In the genomic region with DNA sequence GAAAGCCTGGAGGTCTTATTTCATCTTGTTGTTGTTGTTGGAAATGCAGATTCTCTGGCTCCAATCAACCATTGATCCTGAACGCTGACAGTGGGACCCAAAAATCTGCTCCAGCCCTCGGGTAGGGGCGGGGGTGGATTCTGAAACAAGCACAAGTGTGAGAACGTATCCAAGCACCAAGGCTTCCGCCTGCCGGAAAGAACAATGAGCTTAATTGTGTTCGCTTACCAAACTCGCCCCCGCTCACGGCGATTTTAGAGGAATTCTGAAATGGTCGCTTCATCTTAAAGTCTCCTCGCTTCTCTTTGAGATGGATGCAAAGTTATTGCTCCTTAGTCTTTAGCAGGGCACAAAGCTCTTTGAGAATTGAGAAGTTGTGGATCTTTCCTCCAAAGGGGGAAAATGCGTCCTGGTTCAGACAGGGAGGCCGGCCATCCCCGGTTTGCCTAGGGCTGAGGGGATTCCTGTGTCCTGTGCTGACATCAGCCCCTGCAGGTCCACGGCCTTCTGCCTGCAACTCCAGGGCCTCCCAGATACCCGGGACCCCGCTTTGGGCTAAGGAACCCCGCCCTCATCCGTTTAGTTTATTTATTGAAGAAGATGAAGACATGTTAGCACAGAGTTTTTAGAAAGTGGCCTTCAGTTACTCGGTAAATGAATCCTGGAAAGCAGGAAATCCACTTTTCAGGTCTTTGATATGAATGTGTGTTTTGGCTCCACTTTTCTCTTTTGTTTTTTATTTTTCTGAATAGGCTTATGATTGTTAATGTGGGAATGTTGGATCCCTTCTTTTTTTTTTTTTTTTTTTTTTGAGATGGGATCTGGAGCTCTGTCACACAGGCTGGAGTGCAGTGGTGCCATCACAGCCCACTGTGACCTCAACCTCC, we compare ENCODE assay signal across 14 cellular contexts.
A peak's percentile ranks its signal among the peaks of the same experiment; 100 is the strongest.
DNase-seq lines count a peak whose midpoint lies in the region; ATAC-seq, FAIRE-seq and TF ChIP-seq lines count a peak whose summit lies in the region.
"Had no signal": no experiment of that assay in that cellular context is flagged by ENCODE, and none has a peak within 500 bp of the region (broad histone marks: within the 10 kb centered on the region; RNA-seq: fewer than 3 reads in every experiment).

No MANE protein-coding gene starts in this region.

- no peak overlapping the region for H3K4me3 Mint-ChIP-seq in activated CD8-positive, alpha-beta T cell treated with anti-CD3 and anti-CD28 coated beads for 36 hours
- H3K4me3 Mint-ChIP-seq in activated CD8-positive, alpha-beta T cell treated with anti-CD3 and anti-CD28 coated beads, Interleukin-2, amount 10 ng/mL, durations not matched to agents 7 days and 5 days: no peak overlapping the region
- peak overlapping the region; percentile 74 for H3K4me3 Mint-ChIP-seq in neural crest cell
- H3K4me3 Mint-ChIP-seq in stimulated activated naive B cell treated with anti-CD40 and anti-IgM and Interleukin-4, amounts not matched to agents 10 μg/mL and 1 μg/mL and 100 μg/mL, for 72 hours: no peak overlapping the region

- no peak for ATAC-seq in activated CD8-positive, alpha-beta T cell treated with anti-CD3 and anti-CD28 coated beads for 36 hours
- no peak for ATAC-seq in activated CD8-positive, alpha-beta T cell treated with anti-CD3 and anti-CD28 coated beads, Interleukin-2, amount 10 ng/mL, durations not matched to agents 7 days and 5 days
- no peak for ATAC-seq in stimulated activated naive B cell treated with anti-CD40 and anti-IgM and Interleukin-4, amounts not matched to agents 10 μg/mL and 1 μg/mL and 100 μg/mL, for 72 hours (replicated peaks)
- no peak for ATAC-seq in HG03045 (IDR thresholded peaks at IDR 0.05; ENCODE audit: unreplicated experiment)

- POLR2A ChIA-PET in activated CD8-positive, alpha-beta T cell treated with anti-CD3 and anti-CD28 coated beads for 36 hours (lab: Charles Lee): no interaction called here
- POLR2A ChIA-PET in activated CD8-positive, alpha-beta T cell treated with anti-CD3 and anti-CD28 coated beads, Interleukin-2, amount 10 ng/mL, durations not matched to agents 7 days and 5 days (lab: Charles Lee): no interaction called here

- FAIRE-seq in frontal cortex (lab: Jason Lieb, UNC): no peak
- FAIRE-seq: small intestine had no signal

- no peaks in the 10 kb centered on the region for H3K4me1 Mint-ChIP-seq in activated CD8-positive, alpha-beta T cell treated with anti-CD3 and anti-CD28 coated beads for 36 hours (ENCODE audit: low read depth)
- H3K4me1 Mint-ChIP-seq in activated CD8-positive, alpha-beta T cell treated with anti-CD3 and anti-CD28 coated beads, Interleukin-2, amount 10 ng/mL, durations not matched to agents 7 days and 5 days (ENCODE audit: low read depth): no peaks in the 10 kb centered on the region
- H3K4me1 Mint-ChIP-seq in neural crest cell: peaks cover 62% of the 10 kb centered on the region
- peaks cover 2 to 15% of the 10 kb centered on the region in 2 donors for H3K4me1 Mint-ChIP-seq in stimulated activated naive B cell treated with anti-CD40 and anti-IgM and Interleukin-4, amounts not matched to agents 10 μg/mL and 1 μg/mL and 100 μg/mL, for 72 hours

- H3K4me3 ChIP-seq in uterus: no peak overlapping the region

- peaks cover 8% of the 10 kb centered on the region for H3K27me3 Mint-ChIP-seq in activated CD8-positive, alpha-beta T cell treated with anti-CD3 and anti-CD28 coated beads for 36 hours
- H3K27me3 Mint-ChIP-seq in activated CD8-positive, alpha-beta T cell treated with anti-CD3 and anti-CD28 coated beads, Interleukin-2, amount 10 ng/mL, durations not matched to agents 7 days and 5 days (ENCODE audit: low read depth): peaks cover 16% of the 10 kb centered on the region
- H3K27me3 Mint-ChIP-seq in neural crest cell (ENCODE audit: low read depth): no peaks in the 10 kb centered on the region
- peaks cover 27 to 43% of the 10 kb centered on the region in 2 donors for H3K27me3 Mint-ChIP-seq in stimulated activated naive B cell treated with anti-CD40 and anti-IgM and Interleukin-4, amounts not matched to agents 10 μg/mL and 1 μg/mL and 100 μg/mL, for 72 hours

- TF ChIP-seq CTCF in activated CD8-positive, alpha-beta T cell treated with anti-CD3 and anti-CD28 coated beads for 36 hours (IDR thresholded peaks at IDR 0.05): no peak
- no peak for TF ChIP-seq CTCF in neural crest cell (conservative IDR thresholded peaks at IDR 0.05)
- TF ChIP-seq CTCF in uterus (IDR thresholded peaks at IDR 0.05): no peak

- no peaks in the 10 kb centered on the region for H3K9me3 Mint-ChIP-seq in activated CD8-positive, alpha-beta T cell treated with anti-CD3 and anti-CD28 coated beads for 36 hours
- H3K9me3 Mint-ChIP-seq in activated CD8-positive, alpha-beta T cell treated with anti-CD3 and anti-CD28 coated beads, Interleukin-2, amount 10 ng/mL, durations not matched to agents 7 days and 5 days (ENCODE audit: insufficient read depth): no peaks in the 10 kb centered on the region
- no peaks in the 10 kb centered on the region for H3K9me3 Mint-ChIP-seq in neural crest cell
- H3K9me3 Mint-ChIP-seq in stimulated activated naive B cell treated with anti-CD40 and anti-IgM and Interleukin-4, amounts not matched to agents 10 μg/mL and 1 μg/mL and 100 μg/mL, for 72 hours: no peaks in the 10 kb centered on the region

- no peak overlapping the region for H3K27ac Mint-ChIP-seq in activated CD8-positive, alpha-beta T cell treated with anti-CD3 and anti-CD28 coated beads for 36 hours
- H3K27ac Mint-ChIP-seq in activated CD8-positive, alpha-beta T cell treated with anti-CD3 and anti-CD28 coated beads, Interleukin-2, amount 10 ng/mL, durations not matched to agents 7 days and 5 days: no peak overlapping the region
- H3K27ac Mint-ChIP-seq in neural crest cell (ENCODE audit: unreplicated experiment): peak overlapping the region; percentile 98
- H3K27ac Mint-ChIP-seq in stimulated activated naive B cell treated with anti-CD40 and anti-IgM and Interleukin-4, amounts not matched to agents 10 μg/mL and 1 μg/mL and 100 μg/mL, for 72 hours: no peak overlapping the region

- no peaks in the 10 kb centered on the region for H3K36me3 ChIP-seq in uterus

- H3K27ac ChIP-seq in uterus: peak overlapping the region; percentile 10 to 49
- H3K27ac ChIP-seq: VCaP had no signal

- H3K4me1 ChIP-seq in uterus: no peaks in the 10 kb centered on the region

- H3K27me3 ChIP-seq in uterus: no peaks in the 10 kb centered on the region

- CTCF ChIA-PET in activated CD8-positive, alpha-beta T cell treated with anti-CD3 and anti-CD28 coated beads for 36 hours (lab: Charles Lee): interaction anchor here (1.6 kb wide), 1 partner anchor 67 kb away, joined by 8 read pairs; no protein-coding TSS in a partner anchor
- CTCF ChIA-PET in activated CD8-positive, alpha-beta T cell treated with anti-CD3 and anti-CD28 coated beads, Interleukin-2, amount 10 ng/mL, durations not matched to agents 7 days and 5 days (lab: Charles Lee): interaction anchor here (0.9 kb wide), 1 partner anchor 93 kb away, joined by 3 read pairs; no protein-coding TSS in a partner anchor

- DNase-seq in activated CD8-positive, alpha-beta T cell treated with anti-CD3 and anti-CD28 coated beads for 36 hours: peak; percentile 4
- DNase-seq in activated CD8-positive, alpha-beta T cell treated with anti-CD3 and anti-CD28 coated beads, Interleukin-2, amount 10 ng/mL, durations not matched to agents 7 days and 5 days: no peak
- DNase-seq in frontal cortex (ENCODE audit: low spot score in 2 of 2) (peak; percentile 31 to 48), neural crest cell (ENCODE audit: low read depth, low spot score) (peak; percentile 51), uterus (no peak), GM19238 (ENCODE audit: insufficient read length, low spot score) (no peak)
- no peak for DNase-seq in stimulated activated naive B cell treated with anti-CD40 and anti-IgM and Interleukin-4, amounts not matched to agents 10 μg/mL and 1 μg/mL and 100 μg/mL, for 72 hours
- DNase-seq: 8988T; activated effector memory CD4-positive, alpha-beta T cell treated with anti-CD3 and anti-CD28 coated beads, Interleukin-2, amount 50 U/mL, for 16 hours; DND-41; small intestine; stimulated activated CD8-positive, alpha-beta memory T cell treated with anti-CD3 and anti-CD28 coated beads, Interleukin-4, amount 100 ng/mL, for 48 hours had no signal

- intact Hi-C loops in activated CD8-positive, alpha-beta T cell treated with anti-CD3 and anti-CD28 coated beads for 36 hours (cut with micrococcal nuclease): no loop called here
- intact Hi-C loops in uterus (cut with DNase I; ENCODE audit: low total_unique reads): no loop called here

- H3K9me3 ChIP-seq in uterus: no peaks in the 10 kb centered on the region

- TF ChIP-seq POLR2A in uterus (IDR thresholded peaks at IDR 0.05): no peak

- no peaks in the 10 kb centered on the region for H3K36me3 Mint-ChIP-seq in activated CD8-positive, alpha-beta T cell treated with anti-CD3 and anti-CD28 coated beads for 36 hours (ENCODE audit: low read depth)
- no peaks in the 10 kb centered on the region for H3K36me3 Mint-ChIP-seq in activated CD8-positive, alpha-beta T cell treated with anti-CD3 and anti-CD28 coated beads, Interleukin-2, amount 10 ng/mL, durations not matched to agents 7 days and 5 days (ENCODE audit: low read depth)
- no peaks in the 10 kb centered on the region for H3K36me3 Mint-ChIP-seq in neural crest cell (ENCODE audit: low read depth)
- H3K36me3 Mint-ChIP-seq in stimulated activated naive B cell treated with anti-CD40 and anti-IgM and Interleukin-4, amounts not matched to agents 10 μg/mL and 1 μg/mL and 100 μg/mL, for 72 hours: no peaks in the 10 kb centered on the region

Comparison
In these comparisons a context has a peak if more than half of its experiments do, and no peak if none do; other contexts are left out.
1. DNase-seq: peak in activated CD8-positive, alpha-beta T cell treated with anti-CD3 and anti-CD28 coated beads for 36 hours (single experiment), frontal cortex (2 of 2) and neural crest cell (single experiment); none in activated CD8-positive, alpha-beta T cell treated with anti-CD3 and anti-CD28 coated beads, Interleukin-2, amount 10 ng/mL, durations not matched to agents 7 days and 5 days (single experiment), uterus (0 of 2), stimulated activated naive B cell treated with anti-CD40 and anti-IgM and Interleukin-4, amounts not matched to agents 10 μg/mL and 1 μg/mL and 100 μg/mL, for 72 hours (single experiment) and GM19238 (single experiment).